In the genomic region with DNA sequence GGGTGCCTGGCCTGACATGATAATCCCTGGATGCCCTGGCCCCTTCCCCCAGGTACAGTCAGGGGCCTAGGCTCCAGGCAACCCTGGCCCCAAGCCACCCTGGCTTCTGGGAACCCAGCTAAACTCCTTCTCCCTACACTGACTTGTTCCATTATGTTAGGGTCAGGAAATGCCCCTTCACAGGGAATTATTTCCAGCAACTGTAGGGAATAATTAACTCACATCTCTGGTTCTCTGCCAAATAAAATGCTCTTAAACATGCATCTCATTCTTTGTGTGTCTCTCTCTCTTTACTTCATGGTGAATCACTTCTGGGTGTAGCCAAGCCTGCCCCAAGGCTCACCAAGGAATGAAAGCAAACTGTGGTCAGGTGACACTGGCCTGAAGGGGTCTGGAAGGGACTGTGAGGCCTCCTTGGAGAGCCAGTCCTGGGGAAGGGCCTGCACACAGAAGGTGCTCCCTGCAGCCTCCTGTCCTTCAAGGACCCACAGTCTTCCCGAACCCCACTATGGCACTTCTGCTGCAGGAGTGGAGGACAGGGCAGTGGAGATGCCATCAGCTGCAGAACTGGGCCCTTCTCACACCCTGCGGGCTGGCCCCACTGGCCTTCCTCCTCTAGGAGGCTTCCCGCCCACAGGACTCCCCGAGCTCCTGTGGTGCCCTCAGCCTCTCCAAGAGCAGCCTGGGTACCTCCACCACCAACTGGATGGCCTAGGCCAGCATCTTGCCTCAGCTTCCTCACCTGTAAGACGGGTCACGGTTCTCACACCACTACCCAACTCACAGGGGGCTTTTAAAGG, we compare ENCODE assay signal across 2 cellular contexts.
TF ChIP-seq lines count a peak whose summit lies in the region.

No MANE protein-coding gene starts in this region.

TF ChIP-seq in A549, 52 proteins besides CTCF, POLR2A, EP300 and RAD21 (continued from another document):
- TF ChIP-seq FOSL2 (IDR thresholded peaks at IDR 0.05): peak; percentile 54
- TF ChIP-seq FOSL2 (CRISPR knock-in tag; IDR thresholded peaks at IDR 0.05): peak; percentile 92
- TF ChIP-seq FOSB (CRISPR knock-in tag; IDR thresholded peaks at IDR 0.05): 0 out of 2 replicates have a peak, but pooled peaks have one; percentile 21
- TF ChIP-seq, protein P1, sequence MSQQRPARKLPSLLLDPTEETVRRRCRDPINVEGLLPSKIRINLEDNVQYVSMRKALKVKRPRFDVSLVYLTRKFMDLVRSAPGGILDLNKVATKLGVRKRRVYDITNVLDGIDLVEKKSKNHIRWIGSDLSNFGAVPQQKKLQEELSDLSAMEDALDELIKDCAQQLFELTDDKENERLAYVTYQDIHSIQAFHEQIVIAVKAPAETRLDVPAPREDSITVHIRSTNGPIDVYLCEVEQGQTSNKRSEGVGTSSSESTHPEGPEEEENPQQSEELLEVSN (IDR thresholded peaks at IDR 0.05; ENCODE audit: borderline replicate concordance, low read depth): peak; percentile 69; the same call in 1 of the 2 replicates
- TF ChIP-seq KDM1A (IDR thresholded peaks at IDR 0.05; ENCODE audit: low read depth): no peak
- TF ChIP-seq, protein P2, sequence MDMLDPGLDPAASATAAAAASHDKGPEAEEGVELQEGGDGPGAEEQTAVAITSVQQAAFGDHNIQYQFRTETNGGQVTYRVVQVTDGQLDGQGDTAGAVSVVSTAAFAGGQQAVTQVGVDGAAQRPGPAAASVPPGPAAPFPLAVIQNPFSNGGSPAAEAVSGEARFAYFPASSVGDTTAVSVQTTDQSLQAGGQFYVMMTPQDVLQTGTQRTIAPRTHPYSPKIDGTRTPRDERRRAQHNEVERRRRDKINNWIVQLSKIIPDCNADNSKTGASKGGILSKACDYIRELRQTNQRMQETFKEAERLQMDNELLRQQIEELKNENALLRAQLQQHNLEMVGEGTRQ (IDR thresholded peaks at IDR 0.05): peak; percentile 83
- peak; percentile 66 for TF ChIP-seq JUNB (IDR thresholded peaks at IDR 0.05)
- peak; percentile 76; the same call in 1 of the 2 replicates for TF ChIP-seq GATA3 (IDR thresholded peaks at IDR 0.05; ENCODE audit: borderline replicate concordance)
- TF ChIP-seq, protein P3, sequence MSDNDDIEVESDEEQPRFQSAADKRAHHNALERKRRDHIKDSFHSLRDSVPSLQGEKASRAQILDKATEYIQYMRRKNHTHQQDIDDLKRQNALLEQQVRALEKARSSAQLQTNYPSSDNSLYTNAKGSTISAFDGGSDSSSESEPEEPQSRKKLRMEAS (IDR thresholded peaks at IDR 0.05): peak; percentile 71; the same call in 1 of the 2 replicates
- TF ChIP-seq CEBPB (IDR thresholded peaks at IDR 0.05): no peak

TF ChIP-seq in GM12878, 131 proteins besides CTCF, POLR2A, EP300 and RAD21:
- TF ChIP-seq, protein P4, sequence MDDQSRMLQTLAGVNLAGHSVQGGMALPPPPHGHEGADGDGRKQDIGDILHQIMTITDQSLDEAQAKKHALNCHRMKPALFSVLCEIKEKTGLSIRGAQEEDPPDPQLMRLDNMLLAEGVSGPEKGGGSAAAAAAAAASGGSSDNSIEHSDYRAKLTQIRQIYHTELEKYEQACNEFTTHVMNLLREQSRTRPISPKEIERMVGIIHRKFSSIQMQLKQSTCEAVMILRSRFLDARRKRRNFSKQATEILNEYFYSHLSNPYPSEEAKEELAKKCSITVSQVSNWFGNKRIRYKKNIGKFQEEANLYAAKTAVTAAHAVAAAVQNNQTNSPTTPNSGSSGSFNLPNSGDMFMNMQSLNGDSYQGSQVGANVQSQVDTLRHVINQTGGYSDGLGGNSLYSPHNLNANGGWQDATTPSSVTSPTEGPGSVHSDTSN (IDR thresholded peaks at IDR 0.05; ENCODE audit: insufficient replicate concordance, low read depth, low read length): no peak
- TF ChIP-seq, protein P5, sequence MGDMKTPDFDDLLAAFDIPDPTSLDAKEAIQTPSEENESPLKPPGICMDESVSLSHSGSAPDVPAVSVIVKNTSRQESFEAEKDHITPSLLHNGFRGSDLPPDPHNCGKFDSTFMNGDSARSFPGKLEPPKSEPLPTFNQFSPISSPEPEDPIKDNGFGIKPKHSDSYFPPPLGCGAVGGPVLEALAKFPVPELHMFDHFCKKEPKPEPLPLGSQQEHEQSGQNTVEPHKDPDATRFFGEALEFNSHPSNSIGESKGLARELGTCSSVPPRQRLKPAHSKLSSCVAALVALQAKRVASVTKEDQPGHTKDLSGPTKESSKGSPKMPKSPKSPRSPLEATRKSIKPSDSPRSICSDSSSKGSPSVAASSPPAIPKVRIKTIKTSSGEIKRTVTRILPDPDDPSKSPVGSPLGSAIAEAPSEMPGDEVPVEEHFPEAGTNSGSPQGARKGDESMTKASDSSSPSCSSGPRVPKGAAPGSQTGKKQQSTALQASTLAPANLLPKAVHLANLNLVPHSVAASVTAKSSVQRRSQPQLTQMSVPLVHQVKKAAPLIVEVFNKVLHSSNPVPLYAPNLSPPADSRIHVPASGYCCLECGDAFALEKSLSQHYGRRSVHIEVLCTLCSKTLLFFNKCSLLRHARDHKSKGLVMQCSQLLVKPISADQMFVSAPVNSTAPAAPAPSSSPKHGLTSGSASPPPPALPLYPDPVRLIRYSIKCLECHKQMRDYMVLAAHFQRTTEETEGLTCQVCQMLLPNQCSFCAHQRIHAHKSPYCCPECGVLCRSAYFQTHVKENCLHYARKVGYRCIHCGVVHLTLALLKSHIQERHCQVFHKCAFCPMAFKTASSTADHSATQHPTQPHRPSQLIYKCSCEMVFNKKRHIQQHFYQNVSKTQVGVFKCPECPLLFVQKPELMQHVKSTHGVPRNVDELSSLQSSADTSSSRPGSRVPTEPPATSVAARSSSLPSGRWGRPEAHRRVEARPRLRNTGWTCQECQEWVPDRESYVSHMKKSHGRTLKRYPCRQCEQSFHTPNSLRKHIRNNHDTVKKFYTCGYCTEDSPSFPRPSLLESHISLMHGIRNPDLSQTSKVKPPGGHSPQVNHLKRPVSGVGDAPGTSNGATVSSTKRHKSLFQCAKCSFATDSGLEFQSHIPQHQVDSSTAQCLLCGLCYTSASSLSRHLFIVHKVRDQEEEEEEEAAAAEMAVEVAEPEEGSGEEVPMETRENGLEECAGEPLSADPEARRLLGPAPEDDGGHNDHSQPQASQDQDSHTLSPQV (IDR thresholded peaks at IDR 0.05): no peak
- TF ChIP-seq MXI1 (IDR thresholded peaks at IDR 0.05; ENCODE audit: low read depth, low read length): no peak
- TF ChIP-seq ASH2L (IDR thresholded peaks at IDR 0.05; ENCODE audit: borderline replicate concordance, low read depth): no peak
- TF ChIP-seq RAD51 (IDR thresholded peaks at IDR 0.05): no peak
- TF ChIP-seq SIN3A (IDR thresholded peaks at IDR 0.05; ENCODE audit: low read depth, low read length): no peak
- TF ChIP-seq HDAC2 (IDR thresholded peaks at IDR 0.05): no peak
- no peak for TF ChIP-seq CHD4 (IDR thresholded peaks at IDR 0.05)
- no peak for TF ChIP-seq PAX8 (IDR thresholded peaks at IDR 0.05)
- TF ChIP-seq, protein P6, sequence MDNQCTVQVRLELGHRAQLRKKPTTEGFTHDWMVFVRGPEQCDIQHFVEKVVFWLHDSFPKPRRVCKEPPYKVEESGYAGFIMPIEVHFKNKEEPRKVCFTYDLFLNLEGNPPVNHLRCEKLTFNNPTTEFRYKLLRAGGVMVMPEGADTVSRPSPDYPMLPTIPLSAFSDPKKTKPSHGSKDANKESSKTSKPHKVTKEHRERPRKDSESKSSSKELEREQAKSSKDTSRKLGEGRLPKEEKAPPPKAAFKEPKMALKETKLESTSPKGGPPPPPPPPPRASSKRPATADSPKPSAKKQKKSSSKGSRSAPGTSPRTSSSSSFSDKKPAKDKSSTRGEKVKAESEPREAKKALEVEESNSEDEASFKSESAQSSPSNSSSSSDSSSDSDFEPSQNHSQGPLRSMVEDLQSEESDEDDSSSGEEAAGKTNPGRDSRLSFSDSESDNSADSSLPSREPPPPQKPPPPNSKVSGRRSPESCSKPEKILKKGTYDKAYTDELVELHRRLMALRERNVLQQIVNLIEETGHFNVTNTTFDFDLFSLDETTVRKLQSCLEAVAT (IDR thresholded peaks at IDR 0.05): no peak
- TF ChIP-seq RFX5 (IDR thresholded peaks at IDR 0.05; ENCODE audit: low read depth, low read length): no peak
- no peak for TF ChIP-seq HCFC1 (IDR thresholded peaks at IDR 0.05; ENCODE audit: low read length)
- TF ChIP-seq NRF1 (conservative IDR thresholded peaks at IDR 0.05; ENCODE audit: low read depth, low read length): no peak
- TF ChIP-seq RBBP5 (conservative IDR thresholded peaks at IDR 0.05): no peak
- TF ChIP-seq CHD2 (IDR thresholded peaks at IDR 0.05; ENCODE audit: borderline replicate concordance, low read depth, low read length): no peak
- TF ChIP-seq BACH1 (IDR thresholded peaks at IDR 0.05; ENCODE audit: borderline replicate concordance): no peak
TF ChIP-seq in GM12878: peak in this region for 0.
